Comparison of ENCODE assay signal across 11 cellular contexts in genomic region chr11:73158356-73159051, GRCh38. TPM values are rescaled to one million over a fixed set of nuclear protein-coding genes. Genes with fewer than 3 reads are reported as not detected.
DNase-seq lines count a peak whose midpoint lies in the region; ATAC-seq and TF ChIP-seq lines count a peak whose summit lies in the region.
"Had no signal": no experiment of that assay in that cellular context is flagged by ENCODE, and none has a peak within 500 bp of the region (broad histone marks: within the 10 kb centered on the region; RNA-seq: fewer than 3 reads in every experiment).

No MANE protein-coding gene starts in this region.

- 76 to 77% methylated on average over 8 of the region's 8 CpGs for WGBS in lung, 2 donors

- H3K9me3 Mint-ChIP-seq in natural killer cell treated with Interleukin-12 subunit alpha and Interleukin-12 subunit beta and Interleukin-15 and Interleukin-18, amount 100 ng/mL, for 72 hours, result no peaks in the 10 kb centered on the region
- H3K9me3 Mint-ChIP-seq in natural killer cell, result no peaks in the 10 kb centered on the region
- H3K9me3 Mint-ChIP-seq: activated naive CD4-positive, alpha-beta T cell treated with anti-CD3 and anti-CD28 coated beads, Interleukin-2, amount 50 U/mL, for 72 hours had no signal

- H3K27ac Mint-ChIP-seq in natural killer cell treated with Interleukin-12 subunit alpha and Interleukin-12 subunit beta and Interleukin-15 and Interleukin-18, amount 100 ng/mL, for 72 hours, result peak overlapping the region; percentile 21 to 77
- no peak overlapping the region for H3K27ac Mint-ChIP-seq in natural killer cell
- H3K27ac Mint-ChIP-seq: activated naive CD4-positive, alpha-beta T cell treated with anti-CD3 and anti-CD28 coated beads, Interleukin-2, amount 50 U/mL, for 72 hours; WTC11 had no signal

- H3K36me3 ChIP-seq in lung (ENCODE audit: control insufficient read depth in 2 of 2, insufficient read depth in 2 of 2, low read length in 2 of 2), result no peaks in the 10 kb centered on the region
- no peaks in the 10 kb centered on the region for H3K36me3 ChIP-seq in upper lobe of right lung
- no peaks in the 10 kb centered on the region for H3K36me3 ChIP-seq in vagina

- H3K4me3 ChIP-seq in choroid plexus epithelial cell (ENCODE audit: low read depth, low read length) (no peak overlapping the region), lung (no peak overlapping the region), upper lobe of right lung (no peak overlapping the region), vagina (no peak overlapping the region)

- no peaks in the 10 kb centered on the region for H3K36me3 Mint-ChIP-seq in natural killer cell treated with Interleukin-12 subunit alpha and Interleukin-12 subunit beta and Interleukin-15 and Interleukin-18, amount 100 ng/mL, for 72 hours
- H3K36me3 Mint-ChIP-seq in natural killer cell, result no peaks in the 10 kb centered on the region
- H3K36me3 Mint-ChIP-seq: activated naive CD4-positive, alpha-beta T cell treated with anti-CD3 and anti-CD28 coated beads, Interleukin-2, amount 50 U/mL, for 72 hours; WTC11 had no signal

- no peak for TF ChIP-seq POLR2A in vagina (IDR thresholded peaks at IDR 0.05)

- intact Hi-C loops in natural killer cell (cut with micrococcal nuclease), result no loop called here
- intact Hi-C loops in upper lobe of right lung (cut with DNase I), result no loop called here
- intact Hi-C loops in vagina (cut with DNase I), result no loop called here

- no peaks in the 10 kb centered on the region for H3K27me3 ChIP-seq in lung (ENCODE audit: control insufficient read depth, insufficient read depth)
- no peaks in the 10 kb centered on the region for H3K27me3 ChIP-seq in upper lobe of right lung
- H3K27me3 ChIP-seq in vagina, result no peaks in the 10 kb centered on the region

- H3K9me3 ChIP-seq in lung (ENCODE audit: control insufficient read depth in 2 of 2, insufficient read depth in 1 of 2, low read length in 1 of 2) (no peaks in the 10 kb centered on the region), upper lobe of right lung (no peaks in the 10 kb centered on the region), vagina (no peaks in the 10 kb centered on the region)

- DNase-seq in natural killer cell treated with Interleukin-12 subunit alpha and Interleukin-12 subunit beta and Interleukin-15 and Interleukin-18, amount 100 ng/mL, for 72 hours (ENCODE audit: low spot score), result no peak
- DNase-seq in natural killer cell (no peak), choroid plexus epithelial cell (ENCODE audit: low read depth) (peak; percentile 89), lung (ENCODE audit: low spot score) (no peak), upper lobe of right lung (no peak), vagina (ENCODE audit: extremely low spot score in 2 of 2) (no peak), SHP77 treated with DMSO at 0.1 percent for 48 hours (lab: John Stamatoyannopoulos, UW) (no peak)
- no peak for DNase-seq in central memory CD4-positive, alpha-beta T cell
- DNase-seq: ACHN had no signal

- ATAC-seq in natural killer cell treated with Interleukin-12 subunit alpha and Interleukin-12 subunit beta and Interleukin-15 and Interleukin-18, amount 100 ng/mL, for 72 hours, result no peak
- ATAC-seq in natural killer cell, result no peak
- ATAC-seq in lung (ENCODE audit: insufficient read depth, low FRiP score), result no peak
- no peak for ATAC-seq in upper lobe of right lung
- ATAC-seq: activated naive CD4-positive, alpha-beta T cell treated with anti-CD3 and anti-CD28 coated beads, Interleukin-2, amount 50 U/mL, for 72 hours; WTC11 had no signal

- H3K4me1 Mint-ChIP-seq in natural killer cell treated with Interleukin-12 subunit alpha and Interleukin-12 subunit beta and Interleukin-15 and Interleukin-18, amount 100 ng/mL, for 72 hours (ENCODE audit: low read depth in 2 of 2), result peaks cover 26 to 50% of the 10 kb centered on the region in 2 donors
- H3K4me1 Mint-ChIP-seq in natural killer cell, result peaks cover 18 to 19% of the 10 kb centered on the region in 2 donors

- H3K27ac ChIP-seq in lung (ENCODE audit: low read depth in 1 of 2, low read length in 1 of 2), result peak overlapping the region; percentile 37 to 79
- peak overlapping the region; percentile 72 for H3K27ac ChIP-seq in upper lobe of right lung
- no peak overlapping the region for H3K27ac ChIP-seq in vagina

- peaks cover 0 to 3% of the 10 kb centered on the region in 2 donors for H3K27me3 Mint-ChIP-seq in natural killer cell treated with Interleukin-12 subunit alpha and Interleukin-12 subunit beta and Interleukin-15 and Interleukin-18, amount 100 ng/mL, for 72 hours
- no peaks in the 10 kb centered on the region for H3K27me3 Mint-ChIP-seq in natural killer cell (ENCODE audit: low read depth in 2 of 2)

- H3K4me1 ChIP-seq in lung (ENCODE audit: control insufficient read depth in 2 of 2, insufficient read depth in 2 of 2, low read length in 2 of 2), result peaks cover 7 to 12% of the 10 kb centered on the region in 2 donors
- peaks cover 43% of the 10 kb centered on the region for H3K4me1 ChIP-seq in upper lobe of right lung
- peaks cover 12% of the 10 kb centered on the region for H3K4me1 ChIP-seq in vagina

- no peak overlapping the region for H3K4me3 Mint-ChIP-seq in natural killer cell treated with Interleukin-12 subunit alpha and Interleukin-12 subunit beta and Interleukin-15 and Interleukin-18, amount 100 ng/mL, for 72 hours
- no peak overlapping the region for H3K4me3 Mint-ChIP-seq in natural killer cell
- H3K4me3 Mint-ChIP-seq: WTC11 had no signal

- TF ChIP-seq CTCF in natural killer cell (IDR thresholded peaks at IDR 0.05), result no peak
- no peak for TF ChIP-seq CTCF in choroid plexus epithelial cell (conservative IDR thresholded peaks at IDR 0.05; ENCODE audit: low read depth, low read length)
- no peak for TF ChIP-seq CTCF in lung (IDR thresholded peaks at IDR 0.05; ENCODE audit: control extremely low read depth, extremely low read depth)
- no peak for TF ChIP-seq CTCF in upper lobe of right lung (IDR thresholded peaks at IDR 0.05)
- TF ChIP-seq CTCF in vagina (IDR thresholded peaks at IDR 0.05), result no peak

RNA-seq across cellular contexts. Expression of gene FCHSD2, which starts 16.4 kb away (rescaled TPM):
- total RNA-seq in natural killer cell treated with Interleukin-12 subunit alpha and Interleukin-12 subunit beta and Interleukin-15 and Interleukin-18, amount 100 ng/mL, for 72 hours, result 10 to 100 TPM; 58.8 to 77.3 TPM
- total RNA-seq in natural killer cell (10 to 100 TPM; 39.4 to 59.1 (median 42.1) TPM), lung (10 to 100 TPM; 41.0 to 41.6 TPM), upper lobe of right lung (71.2 TPM), vagina (15.7 TPM)
- polyA plus RNA-seq in lung, result 10 to 100 TPM; 14.7 to 24.2 TPM

RNA-seq across cellular contexts. Expression of gene P2RY2, which starts 59.6 kb away (rescaled TPM):
- under 1 TPM in 1 of 2 donors, not detected in 1; 0.20 TPM for total RNA-seq in natural killer cell treated with Interleukin-12 subunit alpha and Interleukin-12 subunit beta and Interleukin-15 and Interleukin-18, amount 100 ng/mL, for 72 hours
- total RNA-seq in natural killer cell, result 1 to 10 TPM in 1 of 3 donors, under 1 TPM in 2; 0.27 to 1.0 (median 0.90) TPM
- total RNA-seq in lung, result 10 to 100 TPM in 1 of 2 donors, 1 to 10 TPM in 1; 3.8 to 13.0 TPM
- polyA plus RNA-seq in lung, result 1 to 10 TPM; 3.1 to 9.1 TPM
- 7.4 TPM for total RNA-seq in upper lobe of right lung
- total RNA-seq in vagina, result 27.3 TPM
- total RNA-seq: activated naive CD4-positive, alpha-beta T cell treated with anti-CD3 and anti-CD28 coated beads, Interleukin-2, amount 50 U/mL, for 72 hours had no signal

Comparison
In these comparisons a context has a peak if more than half of its experiments do, and no peak if none do; other contexts are left out.
1. H3K27ac Mint-ChIP-seq: peak in natural killer cell treated with Interleukin-12 subunit alpha and Interleukin-12 subunit beta and Interleukin-15 and Interleukin-18, amount 100 ng/mL, for 72 hours (2 of 2); none in natural killer cell (0 of 2).